Comparison of ENCODE assay signal across 8 cellular contexts in the genomic region with DNA sequence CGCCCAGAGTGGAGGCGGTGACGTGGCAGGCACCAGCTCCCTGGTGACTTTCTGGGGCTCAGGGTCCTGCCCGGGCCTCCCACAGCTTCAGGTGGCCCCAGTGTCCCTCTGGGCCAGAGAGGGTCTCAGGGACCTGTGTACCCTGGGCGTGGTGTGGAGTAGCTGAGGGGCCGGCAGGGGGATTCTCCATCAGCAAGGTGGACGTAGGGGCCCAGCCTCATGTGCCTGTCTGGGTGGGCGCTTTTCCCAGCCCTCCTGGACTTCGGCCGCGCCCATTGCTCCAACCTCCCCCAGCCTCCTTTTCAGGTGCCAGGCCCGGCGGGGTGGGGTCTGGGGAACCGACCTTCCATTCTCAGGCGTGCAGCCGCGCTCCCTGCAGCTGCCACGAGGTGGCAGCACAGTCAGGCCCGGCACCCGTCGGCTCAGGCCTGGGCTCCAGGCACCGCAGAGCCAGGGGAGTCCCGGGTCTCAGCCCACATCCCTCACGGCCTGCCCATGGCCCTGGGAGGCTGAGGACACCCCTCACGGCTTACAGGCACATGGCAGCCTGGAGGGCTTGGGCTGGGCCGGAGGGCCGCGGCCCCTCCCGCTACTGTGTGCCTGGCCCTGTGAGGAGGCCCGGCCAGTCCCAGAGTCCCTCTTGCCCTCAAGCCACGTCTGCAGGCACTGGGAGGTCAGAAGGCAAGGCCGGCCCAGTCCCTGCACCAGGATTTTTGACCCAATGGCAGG. TPM values are rescaled to one million over a fixed set of nuclear protein-coding genes. Genes with fewer than 3 reads are reported as not detected.
A peak's percentile ranks its signal among the peaks of the same experiment; 100 is the strongest.
DNase-seq lines count a peak whose midpoint lies in the region; ATAC-seq, FAIRE-seq and TF ChIP-seq lines count a peak whose summit lies in the region.

No MANE protein-coding gene starts in this region.

- WGBS in hepatocyte (ENCODE audit: low lambda C conversion rate, missing lambda C conversion rate) = 31% methylated on average over 27 of the region's 32 CpGs
- WGBS in small intestine, 3 donors = 23 to 24% (median 24%) methylated on average over 27 to 32 of the region's 32 CpGs

- TF ChIP-seq CTCF in astrocyte (IDR thresholded peaks at IDR 0.05; ENCODE audit: insufficient read depth, low read depth, low read length) (peak; percentile 52), hepatocyte (IDR thresholded peaks at IDR 0.05; ENCODE audit: poor library complexity) (peak; percentile 94)

- H3K79me2 ChIP-seq in astrocyte (ENCODE audit: insufficient read depth, low read length) (no peaks in the 10 kb centered on the region), hepatocyte (no peaks in the 10 kb centered on the region)

- H3K36me3 ChIP-seq in astrocyte (ENCODE audit: insufficient read depth, low read length) (no peaks in the 10 kb centered on the region), hepatocyte (replicated peaks; ENCODE audit: insufficient read depth, low read depth) (no peaks in the 10 kb centered on the region), small intestine (ENCODE audit: control insufficient read depth in 2 of 2, insufficient read depth in 2 of 2, low read length in 2 of 2) (no peaks in the 10 kb centered on the region)

- H3K4me3 ChIP-seq in Jurkat, Clone E6-1 (ENCODE audit: low read length) = no peak overlapping the region
- H3K4me3 ChIP-seq in astrocyte (ENCODE audit: insufficient read depth, low read depth, low read length) (no peak overlapping the region), hepatocyte (no peak overlapping the region), small intestine (ENCODE audit: low read depth in 1 of 2, low read length in 2 of 2) (no peak overlapping the region)

- no peaks in the 10 kb centered on the region for H3K36me3 Mint-ChIP-seq in T-helper 17 cell (ENCODE audit: low read depth)
- no peaks in the 10 kb centered on the region for H3K36me3 Mint-ChIP-seq in astrocyte (ENCODE audit: low read depth, unreplicated experiment)

- no peaks in the 10 kb centered on the region for H3K9me2 ChIP-seq in hepatocyte (replicated peaks; ENCODE audit: insufficient read depth)

- ATAC-seq in T-helper 17 cell (peak; percentile 87), GM18868 (IDR thresholded peaks at IDR 0.05; ENCODE audit: unreplicated experiment) (no peak)

- H2AFZ ChIP-seq in astrocyte (ENCODE audit: low read depth, low read length) (no peak overlapping the region), hepatocyte (no peak overlapping the region)

- H3K9ac ChIP-seq in astrocyte (ENCODE audit: low read length) = no peak overlapping the region

- peak; percentile 66 for DNase-seq in Daoy (ENCODE audit: low read depth)
- peak; percentile 9 for DNase-seq in Jurkat, Clone E6-1 (ENCODE audit: low read depth, low spot score)
- DNase-seq in T-helper 17 cell = peak; percentile 43 to 68 (median 44)
- no peak for DNase-seq in astrocyte (ENCODE audit: low read depth)
- DNase-seq in hepatocyte (ENCODE audit: low spot score) = peak; percentile 79
- peak; percentile 38 for DNase-seq in small intestine
- DNase-seq in MV-4-11 (lab: John Stamatoyannopoulos, UW) = no peak

- H3K4me1 ChIP-seq in astrocyte (ENCODE audit: insufficient read depth, low read length) = no peaks in the 10 kb centered on the region
- no peaks in the 10 kb centered on the region for H3K4me1 ChIP-seq in hepatocyte (ENCODE audit: insufficient read depth)
- H3K4me1 ChIP-seq in small intestine (ENCODE audit: control insufficient read depth in 2 of 2, insufficient read depth in 1 of 2, low read depth in 1 of 2, low read length in 1 of 2) = no peaks in the 10 kb centered on the region

- H4K20me1 ChIP-seq in astrocyte (ENCODE audit: insufficient read depth, low read length) (no peaks in the 10 kb centered on the region), hepatocyte (ENCODE audit: insufficient read depth, poor library complexity, severe bottlenecking) (no peaks in the 10 kb centered on the region)

- no peaks in the 10 kb centered on the region for H3K27me3 ChIP-seq in astrocyte (ENCODE audit: insufficient read depth, low read length)
- no peaks in the 10 kb centered on the region for H3K27me3 ChIP-seq in hepatocyte
- no peaks in the 10 kb centered on the region for H3K27me3 ChIP-seq in small intestine (ENCODE audit: control insufficient read depth in 2 of 2, insufficient read depth in 2 of 2, low read length in 2 of 2)

- no peak overlapping the region for H3K4me3 Mint-ChIP-seq in T-helper 17 cell
- H3K4me3 Mint-ChIP-seq in astrocyte (ENCODE audit: unreplicated experiment) = no peak overlapping the region

- H3K27ac ChIP-seq in astrocyte (ENCODE audit: low read depth, low read length) = no peak overlapping the region
- H3K27ac ChIP-seq in hepatocyte = no peak overlapping the region
- no peak overlapping the region for H3K27ac ChIP-seq in small intestine (ENCODE audit: low read depth in 1 of 2, low read length in 1 of 2)

- no peaks in the 10 kb centered on the region for H3K9me3 ChIP-seq in T-helper 17 cell (ENCODE audit: control insufficient read depth, low read length, poor library complexity, severe bottlenecking)
- no peaks in the 10 kb centered on the region for H3K9me3 ChIP-seq in astrocyte (ENCODE audit: insufficient read depth, low read depth, low read length)
- H3K9me3 ChIP-seq in hepatocyte (ENCODE audit: low read depth) = no peaks in the 10 kb centered on the region
- no peaks in the 10 kb centered on the region for H3K9me3 ChIP-seq in small intestine (ENCODE audit: control insufficient read depth, low read depth)

- H3K27me3 Mint-ChIP-seq in T-helper 17 cell = peaks cover 14% of the 10 kb centered on the region
- H3K27me3 Mint-ChIP-seq in astrocyte (ENCODE audit: low read depth, unreplicated experiment) = peaks cover 9% of the 10 kb centered on the region

- H3K4me1 Mint-ChIP-seq in T-helper 17 cell (no peaks in the 10 kb centered on the region), astrocyte (ENCODE audit: low read depth, unreplicated experiment) (no peaks in the 10 kb centered on the region)

- FAIRE-seq in astrocyte (lab: Jason Lieb, UNC) (no peak), small intestine (lab: Jason Lieb, UNC) (no peak)

- no peaks in the 10 kb centered on the region for H3K9me3 Mint-ChIP-seq in astrocyte (ENCODE audit: unreplicated experiment)

- H3K27ac Mint-ChIP-seq in T-helper 17 cell (no peak overlapping the region), astrocyte (ENCODE audit: unreplicated experiment) (no peak overlapping the region)

- H3K4me2 ChIP-seq in astrocyte (ENCODE audit: low read length) (no peak overlapping the region), hepatocyte (no peak overlapping the region)

RNA-seq across cellular contexts. Expression of a gene that starts 19.9 kb away (rescaled TPM):
- not detected in 2 replicates for total RNA-seq in Daoy (2014; rRNA removed; shearing (Covaris generic))
- polyA plus RNA-seq in Jurkat, Clone E6-1 (2012; ENCODE audit: insufficient read depth, insufficient read length) = not detected
- total RNA-seq in T-helper 17 cell (not detected), astrocyte (not detected in 2 replicates), hepatocyte (0.07 and 0.08 TPM in 2 replicates)
- polyA plus RNA-seq in hepatocyte (0.06 and 0.15 TPM in 2 replicates), small intestine (under 1 TPM in 1 of 3 donors, not detected in 2; 0.04 TPM)

RNA-seq across cellular contexts. Expression of a gene that starts 45.2 kb away (rescaled TPM):
- not detected in 2 replicates for total RNA-seq in Daoy (2014; rRNA removed; shearing (Covaris generic))
- polyA plus RNA-seq in Jurkat, Clone E6-1 (2012; ENCODE audit: insufficient read depth, insufficient read length) = not detected
- total RNA-seq in T-helper 17 cell (not detected), astrocyte (not detected in 2 replicates), hepatocyte (under 0.01 and 0.07 TPM in 2 replicates)
- polyA plus RNA-seq in hepatocyte (0.02 and 0.08 TPM in 2 replicates), small intestine (under 1 TPM in 1 of 3 donors, not detected in 2; 0.06 TPM)

Comparison
In these comparisons a context has a peak if more than half of its experiments do, and no peak if none do; other contexts are left out.
1. DNase-seq: peak in Daoy (single experiment), Jurkat, Clone E6-1 (single experiment), T-helper 17 cell (3 of 3), hepatocyte (single experiment) and small intestine (single experiment); none in astrocyte (single experiment) and MV-4-11 (single experiment).